Comparison of ENCODE assay signal across 8 cellular contexts in the genomic region with DNA sequence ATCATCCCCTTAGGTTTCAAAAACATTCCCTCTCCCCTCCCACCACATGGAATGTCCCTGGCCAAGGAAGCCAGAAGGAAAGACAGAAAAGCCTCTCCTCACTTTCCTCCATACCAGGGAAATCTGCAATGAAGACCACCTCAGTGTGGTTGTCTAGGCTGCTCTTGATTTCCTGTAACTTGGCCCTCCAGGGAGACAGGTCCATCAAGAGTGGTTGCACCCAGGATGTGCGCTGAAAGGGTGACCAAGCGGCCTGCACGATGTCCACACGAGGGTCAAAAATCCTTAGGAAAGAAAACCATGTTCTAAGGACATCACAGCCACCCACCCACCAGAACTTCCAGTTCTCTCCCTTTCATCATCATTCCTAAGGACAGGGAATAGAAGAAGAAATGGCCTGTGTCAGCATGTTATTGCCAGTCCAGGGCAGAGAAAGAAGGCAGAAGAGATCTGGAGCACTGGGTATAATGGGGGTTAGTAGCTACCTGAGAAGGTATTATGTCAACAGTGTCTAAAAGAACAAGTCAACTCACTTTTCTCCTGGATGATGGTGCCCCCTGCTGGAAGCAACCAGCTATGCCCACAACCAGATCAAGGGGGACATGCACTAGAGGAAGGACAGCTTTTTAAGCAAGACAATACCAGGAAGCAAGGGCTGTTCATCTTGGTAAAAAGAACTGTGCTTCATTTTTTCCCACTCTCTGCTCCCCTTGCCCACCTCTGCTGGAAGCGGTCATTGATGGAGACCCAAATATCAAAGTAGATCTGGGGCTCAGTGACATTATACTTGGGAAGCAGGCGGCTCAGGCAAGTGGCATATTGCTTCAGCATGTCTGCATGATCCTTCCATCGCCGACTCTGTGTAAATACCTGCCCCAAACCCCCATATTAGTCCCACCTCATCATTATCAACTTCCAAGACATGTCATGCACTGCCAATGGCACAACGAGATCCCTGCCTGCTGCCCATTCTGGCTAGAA. TPM values are rescaled to one million over a fixed set of nuclear protein-coding genes. Genes with fewer than 3 reads are reported as not detected.
DNase-seq lines count a peak whose midpoint lies in the region; ATAC-seq and TF ChIP-seq lines count a peak whose summit lies in the region.

No MANE protein-coding gene starts in this region.

- H3K4me3 Mint-ChIP-seq in naive B cell: peak overlapping the region in 1 of 8 donors; percentile 33
- H3K4me3 Mint-ChIP-seq in stimulated activated effector memory CD8-positive, alpha-beta T cell treated with anti-CD3 and anti-CD28 coated beads, Interleukin-12 subunit alpha, Interleukin-12 subunit beta, amount 100 ng/mL, for 72 hours: no peak overlapping the region

- no peaks in the 10 kb centered on the region for H4K20me1 ChIP-seq in OCI-LY7 (ENCODE audit: insufficient read depth, low read length)

- H3K9me3 Mint-ChIP-seq in naive B cell: no peaks in the 10 kb centered on the region
- no peaks in the 10 kb centered on the region for H3K9me3 Mint-ChIP-seq in stimulated activated effector memory CD8-positive, alpha-beta T cell treated with anti-CD3 and anti-CD28 coated beads, Interleukin-12 subunit alpha, Interleukin-12 subunit beta, amount 100 ng/mL, for 72 hours

- H3K4me2 ChIP-seq in OCI-LY7 (ENCODE audit: low read length): no peak overlapping the region

- peaks cover 5 to 8% of the 10 kb centered on the region in 2 donors for H3K36me3 Mint-ChIP-seq in naive B cell
- H3K36me3 Mint-ChIP-seq in stimulated activated effector memory CD8-positive, alpha-beta T cell treated with anti-CD3 and anti-CD28 coated beads, Interleukin-12 subunit alpha, Interleukin-12 subunit beta, amount 100 ng/mL, for 72 hours: peaks cover 92% of the 10 kb centered on the region

- no peaks in the 10 kb centered on the region for H3K9me2 ChIP-seq in OCI-LY7 (ENCODE audit: insufficient read depth, low read length)

- peak; percentile 89 for TF ChIP-seq RAD21 in Ishikawa (IDR thresholded peaks at IDR 0.05; ENCODE audit: low read depth)

- H3K27ac Mint-ChIP-seq in naive B cell: peak overlapping the region in 3 of 6 donors; percentile 32 to 57 (median 51)
- H3K27ac Mint-ChIP-seq in stimulated activated effector memory CD8-positive, alpha-beta T cell treated with anti-CD3 and anti-CD28 coated beads, Interleukin-12 subunit alpha, Interleukin-12 subunit beta, amount 100 ng/mL, for 72 hours: no peak overlapping the region

- ATAC-seq in GM19043 (IDR thresholded peaks at IDR 0.05; ENCODE audit: low read depth, unreplicated experiment) (peak; percentile 83), naive B cell (ENCODE audit: low read depth in 2 of 2) (peak; percentile 97 to 100)
- ATAC-seq in stimulated activated effector memory CD8-positive, alpha-beta T cell treated with anti-CD3 and anti-CD28 coated beads, Interleukin-12 subunit alpha, Interleukin-12 subunit beta, amount 100 ng/mL, for 72 hours: peak; percentile 84

- intact Hi-C loops in OCI-LY7 (cut with micrococcal nuclease; ENCODE audit: unreplicated experiment): loop anchor here (1.0 kb wide), 2 partner anchors 132 to 161 kb away; no protein-coding TSS in a partner anchor

- CTCF ChIA-PET in OCI-LY7 (lab: Charles Lee; ENCODE audit: unreplicated experiment): interaction anchor here (1.0 to 1.9 kb wide), 4 partner anchors 9 to 133 kb away, joined by 3 to 8 read pairs (median 5); a partner anchor contains a TSS

- H3K4me1 Mint-ChIP-seq in naive B cell: peaks cover 6 to 12% (median 7%) of the 10 kb centered on the region in 3 donors
- no peaks in the 10 kb centered on the region for H3K4me1 Mint-ChIP-seq in stimulated activated effector memory CD8-positive, alpha-beta T cell treated with anti-CD3 and anti-CD28 coated beads, Interleukin-12 subunit alpha, Interleukin-12 subunit beta, amount 100 ng/mL, for 72 hours

- DNase-seq in Ammon's horn (ENCODE audit: low spot score): peak; percentile 90
- DNase-seq in OCI-LY7 (ENCODE audit: low spot score): peak; percentile 83
- DNase-seq in activated CD8-positive, alpha-beta memory T cell treated with anti-CD3 and anti-CD28 coated beads, Interleukin-2, amount 50 U/mL, for 4 hours: peak; percentile 90
- peak; percentile 86 for DNase-seq in epithelial cell of esophagus (ENCODE audit: low read depth)
- DNase-seq in naive B cell: peak; percentile 86
- DNase-seq in stimulated activated effector memory CD8-positive, alpha-beta T cell treated with anti-CD3 and anti-CD28 coated beads, Interleukin-12 subunit alpha, Interleukin-12 subunit beta, amount 100 ng/mL, for 72 hours (ENCODE audit: low spot score in 2 of 2): peak; percentile 73 to 90

- TF ChIP-seq EP300 in Ishikawa (IDR thresholded peaks at IDR 0.05; ENCODE audit: borderline replicate concordance): no peak

- H3K9me3 ChIP-seq in OCI-LY7 (ENCODE audit: low read length): no peaks in the 10 kb centered on the region

- H2AFZ ChIP-seq in OCI-LY7 (ENCODE audit: low read length): no peak overlapping the region

- BruUV-seq in OCI-LY7 (replicated peaks; lab: Mats Ljungman, UMichigan): no TSS peak

- H3K4me3 ChIP-seq in OCI-LY7 (ENCODE audit: low read depth, low read length, poor library complexity, severe bottlenecking) (no peak overlapping the region), epithelial cell of esophagus (ENCODE audit: low read length) (no peak overlapping the region)

- H3K27ac ChIP-seq in OCI-LY7 (ENCODE audit: low read depth, low read length, poor library complexity, severe bottlenecking): no peak overlapping the region

- TF ChIP-seq CTCF in OCI-LY7 (conservative IDR thresholded peaks at IDR 0.05; ENCODE audit: low read length) (peak; percentile 96), epithelial cell of esophagus (IDR thresholded peaks at IDR 0.05; ENCODE audit: insufficient read depth, low read depth, low read length, missing control alignments) (peak; percentile 95)

- H3K4me1 ChIP-seq in OCI-LY7 (ENCODE audit: insufficient read depth, low read length, poor library complexity, severe bottlenecking): no peaks in the 10 kb centered on the region

- peaks cover 81% of the 10 kb centered on the region for H3K36me3 ChIP-seq in OCI-LY7 (ENCODE audit: insufficient read depth, low read length)

- POLR2A ChIA-PET in OCI-LY7 (lab: Charles Lee): interaction anchor here (0.9 to 5.3 kb wide), 4 partner anchors 9 to 133 kb away, joined by 4 to 48 read pairs (median 10); a partner anchor contains a TSS

- no peaks in the 10 kb centered on the region for H3K79me2 ChIP-seq in OCI-LY7 (ENCODE audit: insufficient read depth, low read depth, low read length)

- H3K27me3 Mint-ChIP-seq in naive B cell: no peaks in the 10 kb centered on the region

TF ChIP-seq in Ishikawa, 13 proteins besides CTCF, POLR2A, EP300 and RAD21 (continues in another document):
- TF ChIP-seq EGR1 (IDR thresholded peaks at IDR 0.05) (no peak), CEBPB (IDR thresholded peaks at IDR 0.05) (no peak), FOXM1 (IDR thresholded peaks at IDR 0.05; ENCODE audit: borderline replicate concordance, low read depth) (no peak), ZBTB7A (IDR thresholded peaks at IDR 0.05; ENCODE audit: low read depth) (no peak), TAF1 (IDR thresholded peaks at IDR 0.05; ENCODE audit: low read depth) (no peak), YY1 (IDR thresholded peaks at IDR 0.05; ENCODE audit: low read depth) (no peak), NFIC (IDR thresholded peaks at IDR 0.05) (no peak)
- TF ChIP-seq, protein P1, sequence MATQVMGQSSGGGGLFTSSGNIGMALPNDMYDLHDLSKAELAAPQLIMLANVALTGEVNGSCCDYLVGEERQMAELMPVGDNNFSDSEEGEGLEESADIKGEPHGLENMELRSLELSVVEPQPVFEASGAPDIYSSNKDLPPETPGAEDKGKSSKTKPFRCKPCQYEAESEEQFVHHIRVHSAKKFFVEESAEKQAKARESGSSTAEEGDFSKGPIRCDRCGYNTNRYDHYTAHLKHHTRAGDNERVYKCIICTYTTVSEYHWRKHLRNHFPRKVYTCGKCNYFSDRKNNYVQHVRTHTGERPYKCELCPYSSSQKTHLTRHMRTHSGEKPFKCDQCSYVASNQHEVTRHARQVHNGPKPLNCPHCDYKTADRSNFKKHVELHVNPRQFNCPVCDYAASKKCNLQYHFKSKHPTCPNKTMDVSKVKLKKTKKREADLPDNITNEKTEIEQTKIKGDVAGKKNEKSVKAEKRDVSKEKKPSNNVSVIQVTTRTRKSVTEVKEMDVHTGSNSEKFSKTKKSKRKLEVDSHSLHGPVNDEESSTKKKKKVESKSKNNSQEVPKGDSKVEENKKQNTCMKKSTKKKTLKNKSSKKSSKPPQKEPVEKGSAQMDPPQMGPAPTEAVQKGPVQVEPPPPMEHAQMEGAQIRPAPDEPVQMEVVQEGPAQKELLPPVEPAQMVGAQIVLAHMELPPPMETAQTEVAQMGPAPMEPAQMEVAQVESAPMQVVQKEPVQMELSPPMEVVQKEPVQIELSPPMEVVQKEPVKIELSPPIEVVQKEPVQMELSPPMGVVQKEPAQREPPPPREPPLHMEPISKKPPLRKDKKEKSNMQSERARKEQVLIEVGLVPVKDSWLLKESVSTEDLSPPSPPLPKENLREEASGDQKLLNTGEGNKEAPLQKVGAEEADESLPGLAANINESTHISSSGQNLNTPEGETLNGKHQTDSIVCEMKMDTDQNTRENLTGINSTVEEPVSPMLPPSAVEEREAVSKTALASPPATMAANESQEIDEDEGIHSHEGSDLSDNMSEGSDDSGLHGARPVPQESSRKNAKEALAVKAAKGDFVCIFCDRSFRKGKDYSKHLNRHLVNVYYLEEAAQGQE (IDR thresholded peaks at IDR 0.05; ENCODE audit: low read depth): no peak
- TF ChIP-seq, protein P2, sequence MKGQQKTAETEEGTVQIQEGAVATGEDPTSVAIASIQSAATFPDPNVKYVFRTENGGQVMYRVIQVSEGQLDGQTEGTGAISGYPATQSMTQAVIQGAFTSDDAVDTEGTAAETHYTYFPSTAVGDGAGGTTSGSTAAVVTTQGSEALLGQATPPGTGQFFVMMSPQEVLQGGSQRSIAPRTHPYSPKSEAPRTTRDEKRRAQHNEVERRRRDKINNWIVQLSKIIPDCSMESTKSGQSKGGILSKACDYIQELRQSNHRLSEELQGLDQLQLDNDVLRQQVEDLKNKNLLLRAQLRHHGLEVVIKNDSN (IDR thresholded peaks at IDR 0.05): no peak

RNA-seq across cellular contexts. Expression of a gene that starts 9.3 kb away (rescaled TPM):
- total RNA-seq in OCI-LY7 (2014; rRNA removed; shearing (Covaris generic)): 16.5 and 33.3 TPM in 2 replicates
- total RNA-seq in OCI-LY7 (2022): 32.5 and 32.8 TPM in 2 replicates
- polyA plus RNA-seq in naive B cell (ENCODE audit: low read depth in 6 of 6): 10 to 100 TPM; 12.1 to 22.2 (median 16.2) TPM

RNA-seq across cellular contexts. Expression of a gene that starts 13.0 kb away (rescaled TPM):
- total RNA-seq in OCI-LY7 (2014; rRNA removed; shearing (Covaris generic)): 336 and 350 TPM in 2 replicates
- 462 and 466 TPM in 2 replicates for total RNA-seq in OCI-LY7 (2022)
- polyA plus RNA-seq in naive B cell (ENCODE audit: low read depth in 6 of 6): 10 to 100 TPM; 78.7 to 99.4 (median 93.4) TPM

RNA-seq across cellular contexts. Expression of a gene that starts 25.4 kb away (rescaled TPM):
- total RNA-seq in OCI-LY7 (2014; rRNA removed; shearing (Covaris generic)): 112 and 156 TPM in 2 replicates
- 152 and 160 TPM in 2 replicates for total RNA-seq in OCI-LY7 (2022)
- 100 to 1,000 TPM; 262 to 339 (median 305) TPM for polyA plus RNA-seq in naive B cell (ENCODE audit: low read depth in 6 of 6)

RNA-seq across cellular contexts. Expression of a gene that starts 32.2 kb away (rescaled TPM):
- 0.54 and 3.0 TPM in 2 replicates for total RNA-seq in OCI-LY7 (2014; rRNA removed; shearing (Covaris generic))
- total RNA-seq in OCI-LY7 (2022): 3.8 and 3.9 TPM in 2 replicates
- polyA plus RNA-seq in naive B cell (ENCODE audit: low read depth in 6 of 6): 10 to 100 TPM; 33.3 to 68.5 (median 49.9) TPM

RNA-seq across cellular contexts. Expression of a gene that starts 43.6 kb away (rescaled TPM):
- 98.4 and 179 TPM in 2 replicates for total RNA-seq in OCI-LY7 (2014; rRNA removed; shearing (Covaris generic))
- total RNA-seq in OCI-LY7 (2022): 95.1 and 97.8 TPM in 2 replicates
- polyA plus RNA-seq in naive B cell (ENCODE audit: low read depth in 6 of 6): 100 to 1,000 TPM; 152 to 207 (median 187) TPM
